ENCODE assay signal across 8 cellular contexts in the genomic region with DNA sequence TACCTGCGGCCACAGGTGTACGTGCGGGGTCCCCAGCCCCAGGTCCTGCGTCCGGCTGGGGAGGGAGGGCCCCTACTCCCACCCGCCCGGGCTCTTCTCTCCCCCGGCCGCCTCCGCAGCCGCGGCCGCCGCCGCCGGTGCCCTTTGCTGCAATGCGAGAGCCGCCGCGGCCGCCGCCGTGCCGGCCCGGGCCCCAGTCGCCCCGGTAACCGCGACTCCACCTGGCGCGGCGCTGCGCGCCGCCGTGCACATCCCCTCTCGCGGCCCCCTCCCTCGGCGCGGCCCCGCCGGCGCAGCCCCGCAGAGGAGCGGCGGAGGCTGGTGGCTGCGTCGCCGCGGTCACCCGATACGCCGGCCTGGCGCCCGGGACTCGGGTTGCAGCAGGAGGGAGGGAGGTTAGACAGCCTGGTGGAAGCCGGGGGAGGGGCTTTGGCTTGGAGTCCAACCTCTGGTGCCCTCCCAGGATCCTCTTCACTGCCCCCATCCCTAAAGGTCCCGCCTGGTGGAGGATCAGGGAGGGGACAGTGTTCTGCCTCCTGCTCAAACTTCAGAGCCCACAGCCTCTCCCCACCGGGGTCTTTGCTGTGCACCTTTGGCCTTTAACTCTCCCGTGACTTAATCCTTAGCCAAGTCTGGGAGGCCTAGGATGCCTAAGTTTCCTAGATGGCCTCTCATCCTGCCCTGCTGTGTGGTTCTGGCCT. TPM values are rescaled to one million over a fixed set of nuclear protein-coding genes. Genes with fewer than 3 reads are reported as not detected.
DNase-seq lines count a peak whose midpoint lies in the region; ATAC-seq, FAIRE-seq and TF ChIP-seq lines count a peak whose summit lies in the region.

No MANE protein-coding gene starts in this region.

- CTCF ChIA-PET in PC-9 (lab: Charles Lee), result no interaction called here

- no peak for TF ChIP-seq POLR2A in sigmoid colon (IDR thresholded peaks at IDR 0.05)
- TF ChIP-seq POLR2A in erythroblast (IDR thresholded peaks at IDR 0.05; ENCODE audit: low read length), result no peak

- H3K27me3 ChIP-seq in PC-9 (ENCODE audit: insufficient read depth, low read depth) (no peaks in the 10 kb centered on the region), right cardiac atrium (ENCODE audit: control insufficient read depth, insufficient read depth) (no peaks in the 10 kb centered on the region), sigmoid colon (peaks cover 15 to 66% (median 44%) of the 10 kb centered on the region in 3 donors)

- H3K27ac ChIP-seq in PC-9 (no peak overlapping the region), right cardiac atrium (ENCODE audit: low read length) (no peak overlapping the region), sigmoid colon (no peak overlapping the region)

- TF ChIP-seq EP300 in sigmoid colon (IDR thresholded peaks at IDR 0.05), result no peak

- H3K4me2 ChIP-seq in PC-9, result peak overlapping the region; percentile 69

- H3K4me1 ChIP-seq in PC-9 (replicated peaks; ENCODE audit: insufficient read depth) (peaks cover 11% of the 10 kb centered on the region), right cardiac atrium (ENCODE audit: control insufficient read depth, insufficient read depth, low read length) (no peaks in the 10 kb centered on the region), sigmoid colon (peaks cover 0 to 26% (median 20%) of the 10 kb centered on the region in 4 donors)

- H3K9me3 ChIP-seq in PC-9 (ENCODE audit: insufficient read depth, low read depth) (no peaks in the 10 kb centered on the region), right cardiac atrium (ENCODE audit: control insufficient read depth, low read length) (no peaks in the 10 kb centered on the region), sigmoid colon (no peaks in the 10 kb centered on the region)

- POLR2A ChIA-PET in PC-9 (lab: Charles Lee; ENCODE audit: unreplicated experiment), result no interaction called here

- no peak for FAIRE-seq in RCC 7860 (lab: Jason Lieb, UNC)

- no peaks in the 10 kb centered on the region for H3K9me2 ChIP-seq in PC-9 (ENCODE audit: insufficient read depth)

- H2AFZ ChIP-seq in PC-9, result no peak overlapping the region

- H3K4me3 ChIP-seq in PC-9 (peak overlapping the region; percentile 54; the same call in 1 of the 2 replicates), right cardiac atrium (ENCODE audit: low read length) (peak overlapping the region; percentile 47), sigmoid colon (peak overlapping the region in 3 of 4 donors; percentile 19 to 41 (median 35))

- H4K20me1 ChIP-seq in PC-9 (ENCODE audit: insufficient read depth), result peaks cover 6% of the 10 kb centered on the region; the same call in 1 of the 2 replicates

- BruUV-seq in PC-9 (replicated peaks; lab: Mats Ljungman, UMichigan), result no TSS peak

- ATAC-seq in Right ventricle myocardium inferior, result no peak
- ATAC-seq in right cardiac atrium, result no peak
- ATAC-seq in HG03354 (IDR thresholded peaks at IDR 0.05; ENCODE audit: poor library complexity, severe bottlenecking, unreplicated experiment), result no peak

- H3K36me3 ChIP-seq in PC-9 (ENCODE audit: low read depth) (no peaks in the 10 kb centered on the region), sigmoid colon (no peaks in the 10 kb centered on the region)

- intact Hi-C loops in Right ventricle myocardium inferior (cut with DNase I) (no loop called here), cardiac septum (cut with DNase I) (no loop called here), PC-9 (cut with micrococcal nuclease; ENCODE audit: unreplicated experiment) (loop anchor here (2.0 kb wide), 1 partner anchor 14 kb away; no protein-coding TSS in a partner anchor), right cardiac atrium (cut with DNase I) (no loop called here), sigmoid colon (cut with DNase I) (no loop called here)

- TF ChIP-seq CTCF in PC-9 (conservative IDR thresholded peaks at IDR 0.05), result no peak
- TF ChIP-seq CTCF in sigmoid colon (IDR thresholded peaks at IDR 0.05), result no peak

- DNase-seq in Right ventricle myocardium inferior (ENCODE audit: missing footprints) (peak; percentile 40), cardiac septum (ENCODE audit: low spot score) (no peak), PC-9 (peak in 1 of 2 experiments; percentile 47), right cardiac atrium (peak in 1 of 3 donors; percentile 60), sigmoid colon (no peak), RCC 7860 (ENCODE audit: low spot score) (no peak), erythroblast (lab: John Stamatoyannopoulos, UW) (no peak)

- H3K79me2 ChIP-seq in PC-9 (ENCODE audit: low read depth), result no peaks in the 10 kb centered on the region

- H3F3A ChIP-seq in PC-9 (ENCODE audit: insufficient read depth, low read depth), result peaks cover 7% of the 10 kb centered on the region; the same call in 1 of the 2 replicates

- 4% methylated on average over 60 of the region's 61 CpGs for WGBS in right cardiac atrium
- 1 to 2% methylated on average over 61 of the region's 61 CpGs for WGBS in sigmoid colon, 2 donors

RNA-seq across cellular contexts. Expression of gene SRCIN1, which starts 32.9 kb away (rescaled TPM):
- total RNA-seq in Right ventricle myocardium inferior (1.4 TPM), cardiac septum (6.2 TPM), PC-9 (2021) (16.7 and 23.7 TPM in 2 replicates), right cardiac atrium (1 to 10 TPM in 3 of 4 donors, under 1 TPM in 1; 0.89 to 4.8 (median 3.0) TPM), sigmoid colon (1 to 10 TPM in 3 of 4 donors, under 1 TPM in 1; 0.81 to 9.4 (median 1.7) TPM)
- polyA plus RNA-seq in right cardiac atrium (2.6 TPM), sigmoid colon (1 to 10 TPM in 2 of 3 donors, not detected in 1; 1.1 to 1.2 TPM)
